ENCODE assay signal across 2 cellular contexts in the genomic region with DNA sequence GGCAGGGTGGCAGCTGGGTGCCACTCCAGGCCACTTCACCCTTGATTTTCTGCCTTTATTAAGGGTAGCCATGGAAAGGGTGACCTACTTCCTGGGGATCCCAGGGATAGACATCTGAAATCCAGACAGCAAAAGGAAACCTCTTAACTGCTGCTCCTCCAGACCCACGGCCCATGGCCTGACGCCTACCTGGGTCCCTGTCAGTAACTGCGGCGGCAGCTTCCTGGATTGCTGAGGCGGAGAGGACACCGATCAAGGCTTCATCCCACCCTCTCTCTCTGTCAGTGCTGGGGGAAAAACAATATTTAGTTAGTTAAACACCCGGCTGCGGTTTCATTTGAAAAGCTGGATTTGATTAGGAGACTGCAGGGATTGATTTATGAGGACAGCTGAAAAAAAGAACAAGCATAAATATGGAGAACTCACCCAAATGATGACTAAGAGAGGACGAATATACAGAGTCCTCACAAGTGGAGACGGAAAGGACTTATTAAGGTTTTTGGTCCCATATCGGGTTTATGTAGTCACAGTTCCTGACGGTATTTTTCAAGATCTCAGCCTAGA.
TF ChIP-seq lines count a peak whose summit lies in the region.

No MANE protein-coding gene starts in this region.

TF ChIP-seq in HEK293T, 16 proteins besides CTCF, POLR2A, EP300 and RAD21:
- TF ChIP-seq, protein P1, sequence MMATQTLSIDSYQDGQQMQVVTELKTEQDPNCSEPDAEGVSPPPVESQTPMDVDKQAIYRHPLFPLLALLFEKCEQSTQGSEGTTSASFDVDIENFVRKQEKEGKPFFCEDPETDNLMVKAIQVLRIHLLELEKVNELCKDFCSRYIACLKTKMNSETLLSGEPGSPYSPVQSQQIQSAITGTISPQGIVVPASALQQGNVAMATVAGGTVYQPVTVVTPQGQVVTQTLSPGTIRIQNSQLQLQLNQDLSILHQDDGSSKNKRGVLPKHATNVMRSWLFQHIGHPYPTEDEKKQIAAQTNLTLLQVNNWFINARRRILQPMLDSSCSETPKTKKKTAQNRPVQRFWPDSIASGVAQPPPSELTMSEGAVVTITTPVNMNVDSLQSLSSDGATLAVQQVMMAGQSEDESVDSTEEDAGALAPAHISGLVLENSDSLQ (IDR thresholded peaks at IDR 0.05), result peak; percentile 24; the same call in 1 of the 2 replicates
- no peak for TF ChIP-seq FOXA1 (IDR thresholded peaks at IDR 0.05)

TF ChIP-seq in K562, 482 proteins besides CTCF, POLR2A, EP300 and RAD21 (continued from another document):
- TF ChIP-seq, protein P2, sequence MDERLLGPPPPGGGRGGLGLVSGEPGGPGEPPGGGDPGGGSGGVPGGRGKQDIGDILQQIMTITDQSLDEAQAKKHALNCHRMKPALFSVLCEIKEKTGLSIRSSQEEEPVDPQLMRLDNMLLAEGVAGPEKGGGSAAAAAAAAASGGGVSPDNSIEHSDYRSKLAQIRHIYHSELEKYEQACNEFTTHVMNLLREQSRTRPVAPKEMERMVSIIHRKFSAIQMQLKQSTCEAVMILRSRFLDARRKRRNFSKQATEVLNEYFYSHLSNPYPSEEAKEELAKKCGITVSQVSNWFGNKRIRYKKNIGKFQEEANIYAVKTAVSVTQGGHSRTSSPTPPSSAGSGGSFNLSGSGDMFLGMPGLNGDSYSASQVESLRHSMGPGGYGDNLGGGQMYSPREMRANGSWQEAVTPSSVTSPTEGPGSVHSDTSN (CRISPR knock-in tag; IDR thresholded peaks at IDR 0.05; ENCODE audit: low read depth), result no peak
- TF ChIP-seq, protein P2 (tag; conservative IDR thresholded peaks at IDR 0.05; ENCODE audit: low read depth), result peak; percentile 43
- TF ChIP-seq TCF3 (CRISPR knock-in tag; IDR thresholded peaks at IDR 0.05) (no peak), FOXK1 (CRISPR knock-in tag; IDR thresholded peaks at IDR 0.05; ENCODE audit: borderline replicate concordance) (no peak), SNRNP70 (optimal IDR thresholded peaks at IDR 0.05; ENCODE audit: low read depth, low read length) (no peak)
